Comparison of ENCODE assay signal across 6 cellular contexts in genomic region chr14:22918519-22918808, GRCh38. TPM values are rescaled to one million over a fixed set of nuclear protein-coding genes. Genes with fewer than 3 reads are reported as not detected.
A peak's percentile ranks its signal among the peaks of the same experiment; 100 is the strongest.
DNase-seq lines count a peak whose midpoint lies in the region; TF ChIP-seq lines count a peak whose summit lies in the region.

No MANE protein-coding gene starts in this region.

- peaks cover 4% of the 10 kb centered on the region for H3K79me2 ChIP-seq in trophoblast cell (ENCODE audit: control insufficient read depth, insufficient read depth, low read length, poor library complexity)

- no peak overlapping the region for H2AK5ac ChIP-seq in trophoblast cell (ENCODE audit: low read length)

- H3K23ac ChIP-seq in trophoblast cell (ENCODE audit: low read length), result no peak overlapping the region

- no CpG with 5 or more reads among the region's 12 CpGs for WGBS in trophoblast cell (ENCODE audit: extremely low coverage, insufficient coverage, insufficient read length)

- no peak overlapping the region for H2BK12ac ChIP-seq in trophoblast cell (ENCODE audit: low read length)

- peak overlapping the region; percentile 53 for H3K4me3 ChIP-seq in cardiac muscle cell
- H3K4me3 ChIP-seq in coronary artery, result peak overlapping the region; percentile 86
- peak overlapping the region; percentile 73 for H3K4me3 ChIP-seq in trophoblast cell (ENCODE audit: low read depth, low read length)

- peak overlapping the region; percentile 69 for H2AFZ ChIP-seq in trophoblast cell (ENCODE audit: insufficient read depth, low read length, poor library complexity)

- peak overlapping the region; percentile 63 for H3K4ac ChIP-seq in trophoblast cell (ENCODE audit: low read depth, low read length)

- peak overlapping the region; percentile 67 for H3K4me2 ChIP-seq in trophoblast cell (ENCODE audit: low read length)

- peak overlapping the region; percentile 95 for H4K12ac ChIP-seq in trophoblast cell (ENCODE audit: low read depth, low read length)

- H3K36me3 ChIP-seq in cardiac muscle cell, result peaks cover 19% of the 10 kb centered on the region
- peaks cover 13 to 24% of the 10 kb centered on the region in 2 experiments for H3K36me3 ChIP-seq in trophoblast cell (ENCODE audit: control insufficient read depth in 1 of 2, insufficient read depth in 2 of 2, low read length in 2 of 2)

- peak overlapping the region; percentile 55 for H2BK120ac ChIP-seq in trophoblast cell (ENCODE audit: insufficient read depth, low read length, poor library complexity)

- H3K9me3 ChIP-seq in cardiac muscle cell (ENCODE audit: low read depth) (no peaks in the 10 kb centered on the region), trophoblast cell (ENCODE audit: insufficient read depth, low read depth, low read length) (no peaks in the 10 kb centered on the region)

- peaks cover 7% of the 10 kb centered on the region for H3K4me1 ChIP-seq in cardiac muscle cell (ENCODE audit: low read depth)
- peaks cover 7 to 13% of the 10 kb centered on the region in 2 experiments for H3K4me1 ChIP-seq in trophoblast cell (ENCODE audit: control insufficient read depth in 1 of 2, insufficient read depth in 2 of 2, low read length in 2 of 2)

- in situ Hi-C loops in GM13977 (cut with MboI; ENCODE audit: low pct_unique_long_range_greater_than_20kb, low sequenced_read_pairs, unreplicated experiment), result no loop called here

- peak overlapping the region; percentile 46 for H3K9ac ChIP-seq in trophoblast cell (ENCODE audit: low read length)

- H4K91ac ChIP-seq in trophoblast cell (ENCODE audit: low read depth, low read length), result peak overlapping the region; percentile 95

- H3K79me1 ChIP-seq in trophoblast cell (ENCODE audit: low read length), result peaks cover 9% of the 10 kb centered on the region

- H4K8ac ChIP-seq in trophoblast cell (ENCODE audit: low read depth, low read length), result peak overlapping the region; percentile 98

- H3K18ac ChIP-seq in trophoblast cell (ENCODE audit: low read length), result peak overlapping the region; percentile 95

- intact Hi-C loops in cardiac septum (cut with DNase I), result loop anchor here (5.0 kb wide), 1 partner anchor 46 kb away; the partner anchor contains the start of gene LRP10

- peak overlapping the region; percentile 71 for H3K14ac ChIP-seq in trophoblast cell (ENCODE audit: low read length)

- DNase-seq in cardiac muscle cell (ENCODE audit: low read depth in 1 of 2, low spot score in 1 of 2) (no peak), cardiac septum (ENCODE audit: low spot score) (no peak), coronary artery (ENCODE audit: low spot score) (no peak), trophoblast cell (no peak), NCI-H446 treated with DMSO at 0.1 percent for 48 hours (lab: John Stamatoyannopoulos, UW) (no peak), GM13977 (ENCODE audit: low spot score) (no peak)

- H3K27ac ChIP-seq in cardiac muscle cell (peak overlapping the region; percentile 94), coronary artery (peak overlapping the region; percentile 96 to 99), trophoblast cell (ENCODE audit: low read depth, low read length) (peak overlapping the region; percentile 88)

- H3K27me3 ChIP-seq in cardiac muscle cell (no peaks in the 10 kb centered on the region), trophoblast cell (ENCODE audit: insufficient read depth, low read length) (no peaks in the 10 kb centered on the region)

- peak overlapping the region; percentile 96 for H2BK5ac ChIP-seq in trophoblast cell (ENCODE audit: low read depth, low read length, poor library complexity)

- TF ChIP-seq CTCF in cardiac muscle cell (IDR thresholded peaks at IDR 0.05; ENCODE audit: low read depth, low read length) (no peak), coronary artery (IDR thresholded peaks at IDR 0.05) (no peak), GM13977 (IDR thresholded peaks at IDR 0.05; ENCODE audit: extremely low read depth, insufficient read depth, missing control alignments) (no peak)

RNA-seq across cellular contexts. Expression of gene RBM23, which starts 0.5 kb away (rescaled TPM):
- 97.6 and 107 TPM in 2 replicates for total RNA-seq in cardiac muscle cell
- 93.4 and 94.7 TPM in 2 replicates for polyA plus RNA-seq in cardiac muscle cell
- 48.1 TPM for total RNA-seq in cardiac septum
- polyA plus RNA-seq in trophoblast cell (2013), result 58.8 and 61.4 TPM in 2 replicates

RNA-seq across cellular contexts. Expression of gene PRMT5, which starts 10.7 kb away (rescaled TPM):
- total RNA-seq in cardiac muscle cell (53.9 and 62.7 TPM in 2 replicates), cardiac septum (40.2 TPM)
- 131 and 134 TPM in 2 replicates for polyA plus RNA-seq in cardiac muscle cell
- polyA plus RNA-seq in trophoblast cell (2013), result 58.2 and 61.0 TPM in 2 replicates

RNA-seq across cellular contexts. Expression of gene REM2, which starts 35.4 kb away (rescaled TPM):
- total RNA-seq in cardiac muscle cell (1.6 and 5.1 TPM in 2 replicates), cardiac septum (0.19 TPM)
- 2.7 and 7.1 TPM in 2 replicates for polyA plus RNA-seq in cardiac muscle cell
- 0.72 and 0.82 TPM in 2 replicates for polyA plus RNA-seq in trophoblast cell (2013)

RNA-seq across cellular contexts. Expression of gene HAUS4, which starts 38.4 kb away (rescaled TPM):
- total RNA-seq in cardiac muscle cell (60.7 and 84.5 TPM in 2 replicates), cardiac septum (16.5 TPM)
- 28.3 and 59.7 TPM in 2 replicates for polyA plus RNA-seq in cardiac muscle cell
- 29.6 and 29.8 TPM in 2 replicates for polyA plus RNA-seq in trophoblast cell (2013)

RNA-seq across cellular contexts. Expression of gene LRP10, which starts 46.9 kb away (rescaled TPM):
- total RNA-seq in cardiac muscle cell, result 40.8 and 47.1 TPM in 2 replicates
- 58.6 and 62.7 TPM in 2 replicates for polyA plus RNA-seq in cardiac muscle cell
- total RNA-seq in cardiac septum, result 71.0 TPM
- 32.8 and 36.9 TPM in 2 replicates for polyA plus RNA-seq in trophoblast cell (2013)
